8 cellular contexts compared by ENCODE assay signal in genomic region chr5:154857534-154858250, GRCh38. TPM values are rescaled to one million over a fixed set of nuclear protein-coding genes. Genes with fewer than 3 reads are reported as not detected.
A peak's percentile ranks its signal among the peaks of the same experiment; 100 is the strongest.
DNase-seq lines count a peak whose midpoint lies in the region; ATAC-seq, FAIRE-seq and TF ChIP-seq lines count a peak whose summit lies in the region.

No MANE protein-coding gene starts in this region.

- peak overlapping the region; percentile 80; the same call in 1 of the 2 replicates for H2AFZ ChIP-seq in H1 (ENCODE audit: low read length)

- CTCF ChIA-PET in activated CD8-positive, alpha-beta memory T cell treated with anti-CD3 and anti-CD28 coated beads, Interleukin-2, amount 10 ng/mL, durations not matched to agents 7 days and 5 days (lab: Charles Lee): interaction anchor here (0.6 to 1.4 kb wide), 5 partner anchors 9 to 100 kb away, joined by 3 to 4 read pairs (median 3); no protein-coding TSS in a partner anchor
- CTCF ChIA-PET in H1 (lab: Charles Lee; ENCODE audit: partially characterized antibody): interaction anchor here (0.9 to 1.9 kb wide), 9 partner anchors 14 to 227 kb away, joined by 3 to 4 read pairs (median 4); no protein-coding TSS in a partner anchor

- peak overlapping the region; percentile 78 for H4K91ac ChIP-seq in H1 (replicated peaks; ENCODE audit: insufficient read length, low read length)

- H3K23ac ChIP-seq in H1 (ENCODE audit: insufficient read length): no peak overlapping the region

- no peak for TF ChIP-seq RAD21 in H1 (IDR thresholded peaks at IDR 0.05 in 1 of 2, conservative IDR thresholded peaks at IDR 0.05 in 1 of 2; ENCODE audit: low read depth in 2 of 2, low read length in 2 of 2)

- H3K4me3 ChIP-seq in H1 (ENCODE audit: extremely low read depth in 1 of 4, insufficient read depth in 2 of 4, low read depth in 3 of 4, low read length in 4 of 4): peak overlapping the region; percentile 55 to 98 (median 72)

- peak overlapping the region; percentile 100 for H3K27ac Mint-ChIP-seq in activated CD8-positive, alpha-beta memory T cell treated with anti-CD3 and anti-CD28 coated beads, Interleukin-2, amount 10 ng/mL, durations not matched to agents 7 days and 5 days

- H2BK120ac ChIP-seq in H1 (replicated peaks; ENCODE audit: low read depth, low read length): peak overlapping the region; percentile 28

- no peak overlapping the region for H2AK5ac ChIP-seq in H1 (ENCODE audit: low read depth, low read length)

- H3K79me1 ChIP-seq in H1 (ENCODE audit: low read depth, low read length): peaks cover 5% of the 10 kb centered on the region; the same call in 1 of the 2 replicates

- H3K27me3 ChIP-seq in H1 (replicated peaks in 1 of 4; ENCODE audit: control insufficient read depth in 3 of 4, extremely low read depth in 1 of 4, insufficient read depth in 3 of 4, low read length in 3 of 4): no peaks in the 10 kb centered on the region

- H2BK15ac ChIP-seq in H1 (ENCODE audit: low read length): no peak overlapping the region

- no peak overlapping the region for H2BK20ac ChIP-seq in H1 (ENCODE audit: low read length)

- peaks cover 18% of the 10 kb centered on the region for H3K36me3 Mint-ChIP-seq in activated CD8-positive, alpha-beta memory T cell treated with anti-CD3 and anti-CD28 coated beads, Interleukin-2, amount 10 ng/mL, durations not matched to agents 7 days and 5 days

- H4K5ac ChIP-seq in H1 (ENCODE audit: insufficient read length, low read depth, low read length): peak overlapping the region; percentile 98

- H3K4me1 ChIP-seq in H1 (replicated peaks in 1 of 4; ENCODE audit: control insufficient read depth in 3 of 4, insufficient read depth in 4 of 4, low read length in 3 of 4): peaks cover 0 to 9% (median 5%) of the 10 kb centered on the region in 4 experiments; a peak in 6 of 7 replicates

- H3K9me3 Mint-ChIP-seq in activated CD8-positive, alpha-beta memory T cell treated with anti-CD3 and anti-CD28 coated beads, Interleukin-2, amount 10 ng/mL, durations not matched to agents 7 days and 5 days (ENCODE audit: low read depth): no peaks in the 10 kb centered on the region

- peaks cover 18 to 40% of the 10 kb centered on the region in 2 experiments for H3K79me2 ChIP-seq in H1 (ENCODE audit: control insufficient read depth in 1 of 2, insufficient read depth in 2 of 2, low read length in 2 of 2)

- ATAC-seq in GM19467 (IDR thresholded peaks at IDR 0.05; ENCODE audit: unreplicated experiment): peak; percentile 50
- ATAC-seq in activated CD8-positive, alpha-beta memory T cell treated with anti-CD3 and anti-CD28 coated beads, Interleukin-2, amount 10 ng/mL, durations not matched to agents 7 days and 5 days: peak; percentile 65

- H2BK5ac ChIP-seq in H1 (ENCODE audit: low read depth, low read length): peak overlapping the region; percentile 98

- H3K4me1 Mint-ChIP-seq in activated CD8-positive, alpha-beta memory T cell treated with anti-CD3 and anti-CD28 coated beads, Interleukin-2, amount 10 ng/mL, durations not matched to agents 7 days and 5 days: peaks cover 31% of the 10 kb centered on the region

- no peak for FAIRE-seq in H1 (lab: Jason Lieb, UNC)

- TF ChIP-seq EP300 in H1 (IDR thresholded peaks at IDR 0.05; ENCODE audit: borderline replicate concordance in 1 of 2, low read depth in 2 of 2, low read length in 2 of 2): no peak

- H3K4me2 ChIP-seq in H1 (ENCODE audit: insufficient read depth in 1 of 2, low read depth in 2 of 2, low read length in 2 of 2): peak overlapping the region; percentile 83 to 92

- H3K56ac ChIP-seq in H1 (replicated peaks; ENCODE audit: insufficient read length, low read depth, low read length): peak overlapping the region; percentile 94

- H3K23me2 ChIP-seq in H1 (ENCODE audit: low read depth, low read length): peaks cover 7% of the 10 kb centered on the region

- DNase-seq in CMK (ENCODE audit: low read depth) (peak; percentile 67), HPDE6-E6E7 (ENCODE audit: extremely low spot score) (peak; percentile 85), NOMO-1 (lab: John Stamatoyannopoulos, UW; ENCODE audit: unreplicated experiment in 2 of 2) (peak; percentile 95), H1 (ENCODE audit: low read depth in 1 of 2, low spot score in 2 of 2) (peak; percentile 79 to 93), mesenteric fat pad (ENCODE audit: low spot score) (peak; percentile 96)
- peak; percentile 91 for DNase-seq in activated CD8-positive, alpha-beta memory T cell treated with anti-CD3 and anti-CD28 coated beads, Interleukin-2, amount 10 ng/mL, durations not matched to agents 7 days and 5 days
- peak; percentile 72 for DNase-seq in stimulated activated CD8-positive, alpha-beta memory T cell treated with anti-CD3 and anti-CD28 coated beads, Interleukin-15, amount 100 ng/mL, for 1 hour (ENCODE audit: low read depth)

- H3K36me3 ChIP-seq in H1 (ENCODE audit: control insufficient read depth in 2 of 4, insufficient read depth in 4 of 4, low read length in 3 of 4): no peaks in the 10 kb centered on the region

- H2BK12ac ChIP-seq in H1 (ENCODE audit: low read depth, low read length): peak overlapping the region; percentile 43; the same call in 1 of the 2 replicates

- POLR2A ChIA-PET in H1 (lab: Charles Lee; ENCODE audit: partially characterized antibody): interaction anchor here (0.6 to 2.4 kb wide), 36 partner anchors 7 to 374 kb away, joined by 3 to 21 read pairs (median 4); partner anchors contain the start of genes FAXDC2 and GEMIN5

- peak overlapping the region; percentile 100 for H4K8ac ChIP-seq in H1 (ENCODE audit: extremely low read depth, insufficient read depth, low read length)

- H3K4ac ChIP-seq in H1 (replicated peaks; ENCODE audit: insufficient read length, low read depth, low read length): no peak overlapping the region

- H3K14ac ChIP-seq in H1 (ENCODE audit: insufficient read length): no peak overlapping the region

- 2% methylated on average over 51 of the region's 57 CpGs; no CpG with 5 or more reads in 1 of the 2 experiments for WGBS in H1 (ENCODE audit: extremely low coverage in 1 of 2, insufficient coverage in 1 of 2, insufficient read length in 1 of 2, insufficient replicate concordance in 2 of 2, low coverage in 1 of 2, low lambda C conversion rate in 2 of 2, missing lambda C conversion rate in 1 of 2), 2 experiments

- peak; percentile 67 to 86 for TF ChIP-seq POLR2A in H1 (IDR thresholded peaks at IDR 0.05; ENCODE audit: control extremely low read depth in 1 of 2, low read depth in 2 of 2, low read length in 2 of 2)

- no peaks in the 10 kb centered on the region for H3K9me3 ChIP-seq in H1 (ENCODE audit: insufficient read depth in 2 of 2, low read depth in 1 of 2, low read length in 1 of 2)

- no peaks in the 10 kb centered on the region for H3K27me3 Mint-ChIP-seq in activated CD8-positive, alpha-beta memory T cell treated with anti-CD3 and anti-CD28 coated beads, Interleukin-2, amount 10 ng/mL, durations not matched to agents 7 days and 5 days

- peak overlapping the region; percentile 93 for H3K4me3 Mint-ChIP-seq in activated CD8-positive, alpha-beta memory T cell treated with anti-CD3 and anti-CD28 coated beads, Interleukin-2, amount 10 ng/mL, durations not matched to agents 7 days and 5 days

- TF ChIP-seq CTCF in H1 (IDR thresholded peaks at IDR 0.05; ENCODE audit: control extremely low read depth in 1 of 3, insufficient read depth in 1 of 3, low read depth in 1 of 3, low read length in 3 of 3): no peak

- peak overlapping the region; percentile 97; the same call in 1 of the 2 replicates for H3K18ac ChIP-seq in H1 (ENCODE audit: extremely low read depth, low read length)

- H3K27ac ChIP-seq in H1 (ENCODE audit: low read depth, low read length): peak overlapping the region; percentile 98

- H3K9ac ChIP-seq in H1 (replicated peaks in 1 of 4; ENCODE audit: extremely low read depth in 1 of 4, low read depth in 3 of 4, low read length in 3 of 4): peak overlapping the region; percentile 93 to 98 (median 95)

- H4K20me1 ChIP-seq in H1 (replicated peaks in 1 of 2; ENCODE audit: control insufficient read depth in 1 of 2, insufficient read depth in 2 of 2, low read length in 2 of 2): peaks cover 0 to 3% of the 10 kb centered on the region in 2 experiments

TF ChIP-seq in H1, 55 proteins besides CTCF, POLR2A, EP300 and RAD21 (continues in another document):
- TF ChIP-seq KDM4A (IDR thresholded peaks at IDR 0.05; ENCODE audit: low read depth, low read length, severe bottlenecking) (peak; percentile 27), CHD2 (IDR thresholded peaks at IDR 0.05; ENCODE audit: low read length) (peak; percentile 14; the same call in 1 of the 2 replicates), YY1 (IDR thresholded peaks at IDR 0.05; ENCODE audit: low read depth, low read length) (no peak), E2F6 (IDR thresholded peaks at IDR 0.05) (peak; percentile 79)

RNA-seq across cellular contexts. Expression of gene CNOT8, which starts 0.7 kb away (rescaled TPM):
- 10 to 100 TPM; 61.6 to 62.4 TPM for total RNA-seq in activated CD8-positive, alpha-beta memory T cell treated with anti-CD3 and anti-CD28 coated beads, Interleukin-2, amount 10 ng/mL, durations not matched to agents 7 days and 5 days
- total RNA-seq in H1 (2021; fragmentation: NEBNext Ultra II Directional; extraction: Animal tissue kit (Norgen Biotek cat#: 25700)): 53.6 and 62.9 TPM in 2 replicates
- 36.4 and 37.6 TPM in 2 replicates for polyA plus RNA-seq in H1 (2011; rRNA removed)
- 47.5 TPM for polyA plus RNA-seq in H1 (2011; cell fraction: cytosol; rRNA removed)
- 28.9 TPM for polyA plus RNA-seq in H1 (2011; cell fraction: nucleus; rRNA removed)
- 45.7 to 64.1 TPM (median 53.5 TPM) in 4 replicates for polyA plus RNA-seq in H1 (2012, experiment 1 of 2)
- polyA plus RNA-seq in H1 (2012, experiment 2 of 2): 4.9 TPM
- 32.2 TPM for polyA plus RNA-seq in H1 (2013, experiment 1 of 2)
- polyA plus RNA-seq in H1 (2013, experiment 2 of 2): 35.9 TPM
- 50.2 and 54.6 TPM in 2 replicates for polyA minus RNA-seq in H1 (2011; rRNA and poly(A)+ RNA removed)
- polyA minus RNA-seq in H1 (2011; cell fraction: cytosol; rRNA and poly(A)+ RNA removed): 33.5 TPM
- polyA minus RNA-seq in H1 (2011; cell fraction: nucleus; rRNA and poly(A)+ RNA removed): 20.8 TPM
- total RNA-seq in mesenteric fat pad: 45.0 TPM

RNA-seq across cellular contexts. Expression of gene FAXDC2, which starts 7.3 kb away (rescaled TPM):
- not detected for total RNA-seq in activated CD8-positive, alpha-beta memory T cell treated with anti-CD3 and anti-CD28 coated beads, Interleukin-2, amount 10 ng/mL, durations not matched to agents 7 days and 5 days
- 3.7 and 4.8 TPM in 2 replicates for total RNA-seq in H1 (2021; fragmentation: NEBNext Ultra II Directional; extraction: Animal tissue kit (Norgen Biotek cat#: 25700))
- 5.9 and 8.1 TPM in 2 replicates for polyA plus RNA-seq in H1 (2011; rRNA removed)
- 6.0 TPM for polyA plus RNA-seq in H1 (2011; cell fraction: cytosol; rRNA removed)
- polyA plus RNA-seq in H1 (2011; cell fraction: nucleus; rRNA removed): 10.1 TPM
- 4.3 to 6.8 TPM (median 5.7 TPM) in 4 replicates for polyA plus RNA-seq in H1 (2012, experiment 1 of 2)
- 2.8 TPM for polyA plus RNA-seq in H1 (2012, experiment 2 of 2)
- polyA plus RNA-seq in H1 (2013, experiment 1 of 2): 5.7 TPM
- polyA plus RNA-seq in H1 (2013, experiment 2 of 2): 5.5 TPM
- 13.6 and 13.8 TPM in 2 replicates for polyA minus RNA-seq in H1 (2011; rRNA and poly(A)+ RNA removed)
- 4.0 TPM for polyA minus RNA-seq in H1 (2011; cell fraction: cytosol; rRNA and poly(A)+ RNA removed)
- 12.7 TPM for polyA minus RNA-seq in H1 (2011; cell fraction: nucleus; rRNA and poly(A)+ RNA removed)
- total RNA-seq in mesenteric fat pad: 13.2 TPM

Comparison
In these comparisons a context has a peak if more than half of its experiments do, and no peak if none do; other contexts are left out.
1. Peak in every context shown above with its lines: DNase-seq, ATAC-seq, H3K4me3 ChIP-seq and H3K27ac ChIP-seq.